ENCODE assay signal across 31 cellular contexts in the genomic region with DNA sequence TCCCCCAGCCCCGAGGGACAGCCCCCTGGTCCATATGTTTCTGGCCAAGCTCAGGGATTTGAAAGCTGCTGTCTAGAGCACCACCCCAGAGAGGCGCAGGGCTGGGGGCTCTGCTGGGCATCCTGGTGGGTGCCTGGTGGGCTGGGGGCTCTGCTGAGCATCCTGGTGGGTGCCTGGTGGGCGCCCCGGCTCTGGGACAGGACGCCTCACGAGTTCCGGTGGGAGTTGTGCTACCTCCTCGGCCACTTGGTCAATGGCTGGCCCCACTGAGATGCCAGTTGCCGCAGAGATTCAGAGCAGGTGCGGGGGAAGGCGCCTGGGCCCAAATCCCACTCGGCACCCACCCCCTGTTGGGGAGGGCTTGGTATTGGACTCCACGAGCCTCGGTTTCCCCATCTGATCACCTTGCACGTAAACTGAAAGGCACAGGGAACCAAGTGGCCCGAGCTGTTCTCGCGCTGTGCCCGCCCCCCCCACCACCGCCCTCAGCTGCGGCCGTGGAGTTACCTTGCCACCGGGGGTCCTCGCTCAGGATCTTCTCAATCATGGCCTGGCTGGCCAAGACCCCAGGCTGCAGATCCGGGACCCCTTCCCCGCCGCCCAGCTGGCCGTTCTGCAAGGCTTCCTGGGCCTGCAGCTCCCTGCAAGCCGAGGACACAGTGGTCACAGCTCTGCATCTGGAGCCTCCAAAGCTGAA. TPM values are rescaled to one million over a fixed set of nuclear protein-coding genes. Genes with fewer than 3 reads are reported as not detected.
"Had no signal": no experiment of that assay in that cellular context is flagged by ENCODE, and none has a peak within 500 bp of the region (broad histone marks: within the 10 kb centered on the region; RNA-seq: fewer than 3 reads in every experiment).

No MANE protein-coding gene starts in this region.

- H3K4me1 Mint-ChIP-seq: activated CD4-positive, alpha-beta T cell treated with anti-CD3 and anti-CD28 coated beads, Interleukin-2, amount 10 ng/mL, durations not matched to agents 7 days and 5 days; activated naive CD8-positive, alpha-beta T cell treated with anti-CD3 and anti-CD28 coated beads, Interleukin-2, amount 50 U/mL, for 24 hours had no signal

- H3K9me3 ChIP-seq: ascending aorta, body of pancreas, Peyer's patch had no signal

- DNase-seq: activated CD4-positive, alpha-beta memory T cell treated with anti-CD3 and anti-CD28 coated beads for 36 hours; activated CD4-positive, alpha-beta T cell treated with anti-CD3 and anti-CD28 coated beads, Interleukin-2, amount 10 ng/mL, durations not matched to agents 7 days and 5 days; activated CD4-positive, CD25-positive, alpha-beta regulatory T cell; activated CD8-positive, alpha-beta memory T cell treated with anti-CD3 and anti-CD28 coated beads for 24 hours; activated effector memory CD4-positive, alpha-beta T cell treated with anti-CD3 and anti-CD28 coated beads, Interleukin-2, amount 50 U/mL, for 16 hours; activated naive CD4-positive, alpha-beta T cell treated with Interleukin-2 at 50 U/mL for 16 hours; activated naive CD8-positive, alpha-beta T cell treated with anti-CD3 and anti-CD28 coated beads, Interleukin-2, amount 50 U/mL, for 24 hours; activated T-cell treated with anti-CD3 and anti-CD28 coated beads, Interleukin-2, amount 50 U/mL, for 4 hours; amniotic stem cell; body of pancreas; central memory CD4-positive, alpha-beta T cell; NCI-H1092; NCI-H1417; NCI-H1930; NCI-H2107; NCI-H2171 treated with DMSO at 0.1 percent for 48 hours; NCI-H345; NCI-H510A; NCI-H526 treated with DMSO at 0.1 percent for 48 hours; NCI-H82; Peyer's patch; SHP77 treated with DMSO at 0.1 percent for 48 hours; T-cell; T-helper 2 cell had no signal

- H3K36me3 Mint-ChIP-seq: activated naive CD4-positive, alpha-beta T cell treated with anti-CD3 and anti-CD28 coated beads, Interleukin-2, amount 50 U/mL, for 72 hours had no signal

- H3K27me3 Mint-ChIP-seq: activated CD4-positive, alpha-beta memory T cell treated with anti-CD3 and anti-CD28 coated beads for 36 hours; activated CD4-positive, alpha-beta T cell treated with anti-CD3 and anti-CD28 coated beads, Interleukin-2, amount 10 ng/mL, durations not matched to agents 7 days and 5 days; activated naive CD8-positive, alpha-beta T cell treated with anti-CD3 and anti-CD28 coated beads, Interleukin-2, amount 50 U/mL, for 24 hours; T-cell had no signal

- H3K27ac ChIP-seq: ascending aorta, body of pancreas, KMS-11, Peyer's patch, VCaP had no signal

- H3K4me3 Mint-ChIP-seq: activated CD4-positive, alpha-beta memory T cell treated with anti-CD3 and anti-CD28 coated beads for 36 hours; activated CD4-positive, alpha-beta T cell treated with anti-CD3 and anti-CD28 coated beads, Interleukin-2, amount 10 ng/mL, durations not matched to agents 7 days and 5 days; activated naive CD8-positive, alpha-beta T cell treated with anti-CD3 and anti-CD28 coated beads, Interleukin-2, amount 50 U/mL, for 24 hours; activated T-cell treated with anti-CD3 and anti-CD28 coated beads, Interleukin-2, amount 50 U/mL, for 4 hours; T-cell had no signal

- H3K27me3 ChIP-seq: ascending aorta, body of pancreas, Peyer's patch had no signal

- H3K4me1 ChIP-seq: ascending aorta, body of pancreas, Peyer's patch had no signal

- H3K27ac Mint-ChIP-seq: activated CD4-positive, alpha-beta memory T cell treated with anti-CD3 and anti-CD28 coated beads for 36 hours; activated CD4-positive, alpha-beta T cell treated with anti-CD3 and anti-CD28 coated beads, Interleukin-2, amount 10 ng/mL, durations not matched to agents 7 days and 5 days; activated naive CD8-positive, alpha-beta T cell treated with anti-CD3 and anti-CD28 coated beads, Interleukin-2, amount 50 U/mL, for 24 hours; T-cell had no signal

- H3K4me3 ChIP-seq: ascending aorta, body of pancreas, Peyer's patch had no signal

- H3K9ac ChIP-seq: KMS-11 had no signal

- H3K4me2 ChIP-seq: KMS-11 had no signal

- ATAC-seq: activated naive CD4-positive, alpha-beta T cell treated with anti-CD3 and anti-CD28 coated beads, Interleukin-2, amount 50 U/mL, for 72 hours; activated naive CD8-positive, alpha-beta T cell treated with anti-CD3 and anti-CD28 coated beads, Interleukin-2, amount 50 U/mL, for 24 hours; activated T-cell treated with anti-CD3 and anti-CD28 coated beads, Interleukin-2, amount 50 U/mL, for 4 hours; body of pancreas; T-cell had no signal

- H3K9me3 Mint-ChIP-seq: activated CD4-positive, alpha-beta memory T cell treated with anti-CD3 and anti-CD28 coated beads for 36 hours; activated CD4-positive, alpha-beta T cell treated with anti-CD3 and anti-CD28 coated beads, Interleukin-2, amount 10 ng/mL, durations not matched to agents 7 days and 5 days; activated naive CD4-positive, alpha-beta T cell treated with anti-CD3 and anti-CD28 coated beads, Interleukin-2, amount 50 U/mL, for 72 hours; activated naive CD8-positive, alpha-beta T cell treated with anti-CD3 and anti-CD28 coated beads, Interleukin-2, amount 50 U/mL, for 24 hours; activated T-cell treated with anti-CD3 and anti-CD28 coated beads, Interleukin-2, amount 50 U/mL, for 4 hours; T-cell had no signal

RNA-seq across cellular contexts. Expression of a gene that starts 29.7 kb away (rescaled TPM):
- total RNA-seq: activated CD4-positive, alpha-beta memory T cell treated with anti-CD3 and anti-CD28 coated beads for 36 hours; activated CD4-positive, alpha-beta T cell treated with anti-CD3 and anti-CD28 coated beads, Interleukin-2, amount 10 ng/mL, durations not matched to agents 7 days and 5 days; ascending aorta; body of pancreas; bronchial epithelial cell; MCF 10A; Peyer's patch; SK-MEL-5 had no signal

RNA-seq across cellular contexts. Expression of a gene that starts 43.1 kb away (rescaled TPM):
- total RNA-seq: ascending aorta had no signal
